21 cellular contexts compared by ENCODE assay signal in genomic region chr10:119005377-119006043, GRCh38. TPM values are rescaled to one million over a fixed set of nuclear protein-coding genes. Genes with fewer than 3 reads are reported as not detected.
DNase-seq lines count a peak whose midpoint lies in the region; ATAC-seq and TF ChIP-seq lines count a peak whose summit lies in the region.
"Had no signal": no experiment of that assay in that cellular context is flagged by ENCODE, and none has a peak within 500 bp of the region (broad histone marks: within the 10 kb centered on the region; RNA-seq: fewer than 3 reads in every experiment).

No MANE protein-coding gene starts in this region.

- TF ChIP-seq POLR2A in HCT116 (IDR thresholded peaks at IDR 0.05; ENCODE audit: borderline replicate concordance, extremely low read depth, insufficient read depth, insufficient read length) (no peak), GM18505 (IDR thresholded peaks at IDR 0.05; ENCODE audit: borderline replicate concordance, extremely low read depth, insufficient read depth, insufficient read length) (no peak)

- CTCF ChIA-PET in HCT116 (lab: Charles Lee), result interaction anchor here (1.6 kb wide), 1 partner anchor 11 kb away, joined by 5 read pairs; no protein-coding TSS in a partner anchor

- ATAC-seq in HCT116 (no peak), RWPE2 (ENCODE audit: low read depth) (peak; percentile 68), GM18505 (IDR thresholded peaks at IDR 0.05; ENCODE audit: unreplicated experiment) (no peak), GM21786 (IDR thresholded peaks at IDR 0.05; ENCODE audit: unreplicated experiment) (no peak), HG02852 (IDR thresholded peaks at IDR 0.05; ENCODE audit: unreplicated experiment) (no peak)
- ATAC-seq: activated naive CD8-positive, alpha-beta T cell treated with anti-CD3 and anti-CD28 coated beads, Interleukin-2, amount 50 U/mL, for 24 hours; activated T-helper 17 cell treated with anti-CD3 and anti-CD28 coated beads, Interleukin-2, amount 50 U/mL, for 72 hours; GM23338; left colon had no signal

- RAD21 ChIA-PET in HCT116 (lab: Charles Lee; ENCODE audit: low non-redundant PET in 1 of 2, low total read pairs in 2 of 2, uncharacterized antibody in 2 of 2, unreplicated experiment in 2 of 2), result no interaction called here

- no peaks in the 10 kb centered on the region for H3K27me3 ChIP-seq in HCT116 (ENCODE audit: insufficient read depth, low read length)
- H3K27me3 ChIP-seq in RWPE2 (ENCODE audit: insufficient read depth, poor library complexity, severe bottlenecking), result no peaks in the 10 kb centered on the region
- H3K27me3 ChIP-seq: uterus had no signal

- no peak overlapping the region for H2AFZ ChIP-seq in HCT116 (ENCODE audit: low read depth, low read length, poor library complexity, severe bottlenecking)
- H2AFZ ChIP-seq: GM23338 had no signal

- H3K4me3 ChIP-seq in HCT116 (replicated peaks in 1 of 2; ENCODE audit: low read depth in 1 of 2, low read length in 2 of 2), result no peak overlapping the region
- no peak overlapping the region for H3K4me3 ChIP-seq in RWPE2 (ENCODE audit: severe bottlenecking)
- H3K4me3 ChIP-seq in fibroblast of villous mesenchyme (ENCODE audit: low read depth, low read length), result no peak overlapping the region
- H3K4me3 ChIP-seq: GM23338, uterus had no signal

- intact Hi-C loops in HCT116 (cut with micrococcal nuclease), result no loop called here

- peak; percentile 66 for DNase-seq in A172 (ENCODE audit: low spot score)
- no peak for DNase-seq in HCT116 (ENCODE audit: low read depth, low spot score)
- peak; percentile 9 for DNase-seq in RWPE2 (ENCODE audit: low spot score)
- peak; percentile 71 for DNase-seq in fibroblast of villous mesenchyme (ENCODE audit: low read depth)
- no peak for DNase-seq in activated naive CD4-positive, alpha-beta T cell (lab: John Stamatoyannopoulos, UW)
- DNase-seq: ACHN; activated CD4-positive, alpha-beta T cell treated with anti-CD3 and anti-CD28 coated beads for 48 hours; activated naive CD8-positive, alpha-beta T cell treated with anti-CD3 and anti-CD28 coated beads, Interleukin-2, amount 50 U/mL, for 24 hours; C1 segment of cervical spinal cord; dorsolateral prefrontal cortex; erythroblast; left colon; RPMI8226; stimulated activated CD4-positive, alpha-beta T cell treated with anti-CD3 and anti-CD28 coated beads, Interleukin-12 subunit alpha, Interleukin-12 subunit beta, amount 100 ng/mL, for 4 hours; SW 1271; uterus had no signal

- no peaks in the 10 kb centered on the region for H3K36me3 ChIP-seq in HCT116 (ENCODE audit: control insufficient read depth in 1 of 2, insufficient read depth in 2 of 2, low read length in 2 of 2)
- H3K36me3 ChIP-seq in RWPE2 (ENCODE audit: low read depth), result no peaks in the 10 kb centered on the region
- H3K36me3 ChIP-seq: uterus had no signal

- POLR2A ChIA-PET in HCT116 (lab: Charles Lee), result no interaction called here

- H3K4me1 ChIP-seq in HCT116 (ENCODE audit: control insufficient read depth in 1 of 2, insufficient read depth in 2 of 2, low read length in 2 of 2) (peaks cover 16 to 36% of the 10 kb centered on the region in 2 experiments), RWPE2 (ENCODE audit: insufficient read depth, poor library complexity, severe bottlenecking) (peaks cover 37% of the 10 kb centered on the region)
- H3K4me1 ChIP-seq: uterus had no signal

- no peaks in the 10 kb centered on the region for H3K9me3 ChIP-seq in HCT116 (ENCODE audit: control insufficient read depth in 1 of 2, insufficient read depth in 1 of 2, low read depth in 1 of 2, low read length in 2 of 2)
- no peaks in the 10 kb centered on the region for H3K9me3 ChIP-seq in RWPE2 (ENCODE audit: severe bottlenecking)
- H3K9me3 ChIP-seq: uterus had no signal

- TF ChIP-seq RAD21 in HCT116 (IDR thresholded peaks at IDR 0.05; ENCODE audit: low read depth), result no peak

- peak overlapping the region; percentile 27 for H3K4me2 ChIP-seq in HCT116 (ENCODE audit: low read length)
- H3K4me2 ChIP-seq: GM23338 had no signal

- no peak overlapping the region for H3K27ac ChIP-seq in HCT116 (ENCODE audit: low read depth, low read length)
- peak overlapping the region; percentile 47 for H3K27ac ChIP-seq in RWPE2 (ENCODE audit: poor library complexity, severe bottlenecking)

- no peak for TF ChIP-seq CTCF in HCT116 (IDR thresholded peaks at IDR 0.05 in 2 of 3, conservative IDR thresholded peaks at IDR 0.05 in 1 of 3; ENCODE audit: borderline replicate concordance in 1 of 3, insufficient read depth in 1 of 3, low read depth in 2 of 3, low read length in 2 of 3)
- TF ChIP-seq CTCF in RWPE2 (IDR thresholded peaks at IDR 0.05; ENCODE audit: poor library complexity, severe bottlenecking), result no peak
- no peak for TF ChIP-seq CTCF in fibroblast of villous mesenchyme (IDR thresholded peaks at IDR 0.05; ENCODE audit: insufficient read depth, low read depth, low read length)

- H3K79me2 ChIP-seq in HCT116 (ENCODE audit: insufficient read depth, low read length), result no peaks in the 10 kb centered on the region

- no peaks in the 10 kb centered on the region for H3K9me2 ChIP-seq in HCT116 (ENCODE audit: insufficient read depth)

- no TSS peak for BruUV-seq in HCT116 (replicated peaks; lab: Mats Ljungman, UMichigan)

- no peaks in the 10 kb centered on the region for H4K20me1 ChIP-seq in HCT116 (ENCODE audit: insufficient read depth)

- no peak overlapping the region for H3K9ac ChIP-seq in HCT116 (ENCODE audit: low read length)

TF ChIP-seq in HCT116, 20 proteins besides CTCF, POLR2A, EP300 and RAD21:
- no peak for TF ChIP-seq POLR2AphosphoS5 (IDR thresholded peaks at IDR 0.05; ENCODE audit: low read depth, low read length)
- TF ChIP-seq ZBTB33 (IDR thresholded peaks at IDR 0.05; ENCODE audit: extremely low read depth, insufficient replicate concordance, low read length), result no peak
- TF ChIP-seq, protein P1, sequence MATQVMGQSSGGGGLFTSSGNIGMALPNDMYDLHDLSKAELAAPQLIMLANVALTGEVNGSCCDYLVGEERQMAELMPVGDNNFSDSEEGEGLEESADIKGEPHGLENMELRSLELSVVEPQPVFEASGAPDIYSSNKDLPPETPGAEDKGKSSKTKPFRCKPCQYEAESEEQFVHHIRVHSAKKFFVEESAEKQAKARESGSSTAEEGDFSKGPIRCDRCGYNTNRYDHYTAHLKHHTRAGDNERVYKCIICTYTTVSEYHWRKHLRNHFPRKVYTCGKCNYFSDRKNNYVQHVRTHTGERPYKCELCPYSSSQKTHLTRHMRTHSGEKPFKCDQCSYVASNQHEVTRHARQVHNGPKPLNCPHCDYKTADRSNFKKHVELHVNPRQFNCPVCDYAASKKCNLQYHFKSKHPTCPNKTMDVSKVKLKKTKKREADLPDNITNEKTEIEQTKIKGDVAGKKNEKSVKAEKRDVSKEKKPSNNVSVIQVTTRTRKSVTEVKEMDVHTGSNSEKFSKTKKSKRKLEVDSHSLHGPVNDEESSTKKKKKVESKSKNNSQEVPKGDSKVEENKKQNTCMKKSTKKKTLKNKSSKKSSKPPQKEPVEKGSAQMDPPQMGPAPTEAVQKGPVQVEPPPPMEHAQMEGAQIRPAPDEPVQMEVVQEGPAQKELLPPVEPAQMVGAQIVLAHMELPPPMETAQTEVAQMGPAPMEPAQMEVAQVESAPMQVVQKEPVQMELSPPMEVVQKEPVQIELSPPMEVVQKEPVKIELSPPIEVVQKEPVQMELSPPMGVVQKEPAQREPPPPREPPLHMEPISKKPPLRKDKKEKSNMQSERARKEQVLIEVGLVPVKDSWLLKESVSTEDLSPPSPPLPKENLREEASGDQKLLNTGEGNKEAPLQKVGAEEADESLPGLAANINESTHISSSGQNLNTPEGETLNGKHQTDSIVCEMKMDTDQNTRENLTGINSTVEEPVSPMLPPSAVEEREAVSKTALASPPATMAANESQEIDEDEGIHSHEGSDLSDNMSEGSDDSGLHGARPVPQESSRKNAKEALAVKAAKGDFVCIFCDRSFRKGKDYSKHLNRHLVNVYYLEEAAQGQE (IDR thresholded peaks at IDR 0.05; ENCODE audit: low read depth), result no peak
- TF ChIP-seq EZH2 (IDR thresholded peaks at IDR 0.05), result no peak
- TF ChIP-seq CEBPB (IDR thresholded peaks at IDR 0.05; ENCODE audit: low read depth), result no peak
- no peak for TF ChIP-seq SRF (IDR thresholded peaks at IDR 0.05; ENCODE audit: low read depth)
TF ChIP-seq in HCT116: peak in this region for 0.

RNA-seq across cellular contexts. Expression of gene NANOS1, which starts 24.0 kb away (rescaled TPM):
- 1.3 TPM in 2 replicates for total RNA-seq in A172 (2014; rRNA removed; shearing (Covaris generic))
- total RNA-seq in HCT116 (2021; ENCODE audit: unreplicated experiment) (1.5 TPM), fibroblast of villous mesenchyme (1.9 and 6.0 TPM in 2 replicates)
- 0.22 and 0.43 TPM in 2 replicates for polyA plus RNA-seq in HCT116 (2012)

Comparison
In these comparisons a context has a peak if more than half of its experiments do, and no peak if none do; other contexts are left out.
1. DNase-seq: peak in A172 (single experiment), RWPE2 (single experiment) and fibroblast of villous mesenchyme (single experiment); none in HCT116 (single experiment) and activated naive CD4-positive, alpha-beta T cell (0 of 4).